ENCODE assay signal across 10 cellular contexts in genomic region chr19:5567360-5567970, GRCh38. TPM values are rescaled to one million over a fixed set of nuclear protein-coding genes. Genes with fewer than 3 reads are reported as not detected.
DNase-seq lines count a peak whose midpoint lies in the region; ATAC-seq and TF ChIP-seq lines count a peak whose summit lies in the region.
"Had no signal": no experiment of that assay in that cellular context is flagged by ENCODE, and none has a peak within 500 bp of the region (broad histone marks: within the 10 kb centered on the region; RNA-seq: fewer than 3 reads in every experiment).

TINCR (minus strand) TSS chr19:5567953.

- H3K9me3 Mint-ChIP-seq in Caco-2 (ENCODE audit: unreplicated experiment), result peaks cover 2% of the 10 kb centered on the region
- peaks cover 4% of the 10 kb centered on the region for H3K9me3 Mint-ChIP-seq in nephron
- H3K9me3 Mint-ChIP-seq in activated naive CD8-positive, alpha-beta T cell treated with anti-CD3 and anti-CD28 coated beads for 36 hours, result no peaks in the 10 kb centered on the region

- H3K36me3 Mint-ChIP-seq in Caco-2 (ENCODE audit: insufficient read depth, unreplicated experiment) (peaks cover 6% of the 10 kb centered on the region), nephron (ENCODE audit: low read depth) (no peaks in the 10 kb centered on the region)
- no peaks in the 10 kb centered on the region for H3K36me3 Mint-ChIP-seq in activated naive CD8-positive, alpha-beta T cell treated with anti-CD3 and anti-CD28 coated beads for 36 hours

- no peak for TF ChIP-seq POLR2A in IMR-90 (IDR thresholded peaks at IDR 0.05; ENCODE audit: low read depth, low read length)

- no peaks in the 10 kb centered on the region for H4K20me1 ChIP-seq in IMR-90 (ENCODE audit: insufficient read depth, low read length)

- in situ Hi-C loops in IMR-90 (cut with MboI; ENCODE audit: low sequenced_read_pairs), result no loop called here

- POLR2A ChIA-PET in Caco-2 (lab: Charles Lee) (no interaction called here), IMR-90 (lab: Charles Lee; ENCODE audit: unreplicated experiment) (no interaction called here)

- H3K9me1 ChIP-seq in IMR-90 (ENCODE audit: insufficient read depth, low read length), result no peaks in the 10 kb centered on the region

- peak within 1 kb of the TSS; percentile 40 for H3K4me2 ChIP-seq in IMR-90 (ENCODE audit: low read depth, low read length)

- intact Hi-C loops in Caco-2 (cut with micrococcal nuclease; ENCODE audit: unreplicated experiment) (no loop called here), IMR-90 (cut with micrococcal nuclease) (no loop called here)

- no peak within 1 kb of the TSS for H4K8ac ChIP-seq in IMR-90 (ENCODE audit: low read depth in 2 of 2, low read length in 2 of 2)

- TF ChIP-seq CTCF in Caco-2 (IDR thresholded peaks at IDR 0.05; ENCODE audit: insufficient read depth in 1 of 2, low read depth in 1 of 2, low read length in 1 of 2, severe bottlenecking in 1 of 2, unreplicated experiment in 1 of 2), result peak; percentile 38 to 50
- TF ChIP-seq CTCF in IMR-90 (conservative IDR thresholded peaks at IDR 0.05; ENCODE audit: low read depth, low read length), result 0 out of 2 replicates have a peak, but pooled peaks have one; percentile 9
- peak; percentile 17 to 39 (median 21) for TF ChIP-seq CTCF in nephron (IDR thresholded peaks at IDR 0.05; ENCODE audit: unreplicated experiment in 3 of 3)

- H3K4ac ChIP-seq in IMR-90 (ENCODE audit: low read depth, low read length), result no peak within 1 kb of the TSS

- H3K36me3 ChIP-seq in Caco-2 (ENCODE audit: control insufficient read depth, insufficient read depth, low read length) (no peaks in the 10 kb centered on the region), IMR-90 (ENCODE audit: control insufficient read depth, insufficient read depth, low read length) (no peaks in the 10 kb centered on the region)
- H3K36me3 ChIP-seq: tibial artery had no signal

- ATAC-seq in IMR-90 (ENCODE audit: low read depth) (peak; percentile 38; the same call in 1 of the 2 replicates), esophagus mucosa (peak; percentile 23), GM18520 (IDR thresholded peaks at IDR 0.05; ENCODE audit: unreplicated experiment) (no peak)

- DNase-seq in Caco-2 (peak in 1 of 2 experiments; percentile 56), IMR-90 (no peak), NCI-H526 treated with DMSO at 0.1 percent for 48 hours (lab: John Stamatoyannopoulos, UW) (no peak), 8988T (no peak)
- DNase-seq in activated naive CD8-positive, alpha-beta T cell treated with anti-CD3 and anti-CD28 coated beads for 36 hours, result no peak
- DNase-seq: tibial artery had no signal

- no peak within 1 kb of the TSS for H2BK15ac ChIP-seq in IMR-90 (ENCODE audit: low read depth, low read length)

- no peak for TF ChIP-seq RAD21 in IMR-90 (IDR thresholded peaks at IDR 0.05; ENCODE audit: low read length)

- no peaks in the 10 kb centered on the region for H3K79me1 ChIP-seq in IMR-90 (ENCODE audit: low read depth in 1 of 2, low read length in 2 of 2)

- CTCF ChIA-PET in Caco-2 (lab: Charles Lee), result interaction anchor here (0.6 to 1.0 kb wide), 4 partner anchors 20 to 776 kb away, joined by 3 to 7 read pairs (median 4); partner anchors contain the start of gene FEM1A
- CTCF ChIA-PET in IMR-90 (lab: Yijun Ruan, JAX), result no interaction called here

- H2AK5ac ChIP-seq in IMR-90 (ENCODE audit: low read depth, low read length), result no peak within 1 kb of the TSS

- H3K9me3 ChIP-seq in Caco-2, result no peaks in the 10 kb centered on the region
- H3K9me3 ChIP-seq in IMR-90 (ENCODE audit: control insufficient read depth, insufficient read depth, low read length), result 0 out of 2 replicates have a peak, but pooled peaks cover 1% of the 10 kb centered on the region

- H3K4me3 ChIP-seq in Caco-2 (ENCODE audit: low read depth, low read length) (peak within 1 kb of the TSS; percentile 61), IMR-90 (ENCODE audit: insufficient read depth, low read depth, low read length) (peak within 1 kb of the TSS; percentile 16; the same call in 1 of the 2 replicates)
- H3K4me3 ChIP-seq: tibial artery had no signal

- no peak within 1 kb of the TSS for H3K27ac ChIP-seq in IMR-90 (ENCODE audit: insufficient read depth, low read length)
- H3K27ac ChIP-seq: tibial artery had no signal

- H2BK120ac ChIP-seq in IMR-90 (ENCODE audit: low read depth, low read length), result no peak within 1 kb of the TSS

- no peak within 1 kb of the TSS for H4K91ac ChIP-seq in IMR-90 (ENCODE audit: insufficient read depth, low read depth, low read length)

- H3K14ac ChIP-seq in IMR-90 (replicated peaks; ENCODE audit: low read depth, low read length), result no peak within 1 kb of the TSS

- H3K4me3 Mint-ChIP-seq in Caco-2 (ENCODE audit: unreplicated experiment) (peak within 1 kb of the TSS; percentile 54), nephron (no peak within 1 kb of the TSS)
- H3K4me3 Mint-ChIP-seq in activated naive CD8-positive, alpha-beta T cell treated with anti-CD3 and anti-CD28 coated beads for 36 hours, result no peak within 1 kb of the TSS

- H2AFZ ChIP-seq in IMR-90 (replicated peaks; ENCODE audit: low read length, poor library complexity), result peak within 1 kb of the TSS; percentile 58

- H2BK20ac ChIP-seq in IMR-90 (ENCODE audit: low read depth, low read length), result no peak within 1 kb of the TSS

- no TSS peak for BruUV-seq in Caco-2 (replicated peaks; lab: Mats Ljungman, UMichigan)
- BruUV-seq in IMR-90 (replicated peaks; lab: Mats Ljungman, UMichigan), result no TSS peak

- H3K27me3 Mint-ChIP-seq in Caco-2 (ENCODE audit: insufficient read depth, unreplicated experiment) (no peaks in the 10 kb centered on the region), nephron (ENCODE audit: low read depth) (peaks cover 44% of the 10 kb centered on the region)
- H3K27me3 Mint-ChIP-seq in activated naive CD8-positive, alpha-beta T cell treated with anti-CD3 and anti-CD28 coated beads for 36 hours, result peaks cover 32% of the 10 kb centered on the region

- no peak within 1 kb of the TSS for H3K56ac ChIP-seq in IMR-90 (ENCODE audit: extremely low read depth, insufficient read depth, low read length)

- H2BK5ac ChIP-seq in IMR-90 (ENCODE audit: low read depth, low read length, poor library complexity, severe bottlenecking), result no peak within 1 kb of the TSS

- no peak within 1 kb of the TSS; the same call in 1 of the 2 replicates for H3K23ac ChIP-seq in IMR-90 (ENCODE audit: low read depth, low read length)

- H3K9ac ChIP-seq in IMR-90 (ENCODE audit: low read depth, low read length), result no peak within 1 kb of the TSS

- no peak within 1 kb of the TSS for H4K5ac ChIP-seq in IMR-90 (ENCODE audit: low read depth, low read length)

- dilution Hi-C loops in IMR-90 (cut with HindIII; ENCODE audit: low sequenced_read_pairs, unreplicated experiment), result no loop called here

- H3K27me3 ChIP-seq in Caco-2 (replicated peaks; ENCODE audit: control insufficient read depth, insufficient read depth, low read length) (no peaks in the 10 kb centered on the region), IMR-90 (ENCODE audit: control insufficient read depth, insufficient read depth, low read length) (peaks cover 33% of the 10 kb centered on the region)

- H2AK9ac ChIP-seq in IMR-90 (replicated peaks; ENCODE audit: low read depth, low read length, poor library complexity), result no peak within 1 kb of the TSS

- WGBS in IMR-90 (ENCODE audit: extremely low coverage in 2 of 2, insufficient read length in 1 of 2), 2 experiments, result 13% methylated on average over 22 of the region's 63 CpGs; no CpG with 5 or more reads in 1 of the 2 experiments

- H3K4me1 Mint-ChIP-seq in Caco-2 (ENCODE audit: low read depth, unreplicated experiment) (peaks cover 5% of the 10 kb centered on the region), nephron (no peaks in the 10 kb centered on the region)
- H3K4me1 Mint-ChIP-seq in activated naive CD8-positive, alpha-beta T cell treated with anti-CD3 and anti-CD28 coated beads for 36 hours, result no peaks in the 10 kb centered on the region

- H3K27ac Mint-ChIP-seq in Caco-2 (ENCODE audit: unreplicated experiment), result no peak within 1 kb of the TSS
- H3K27ac Mint-ChIP-seq in nephron, result no peak within 1 kb of the TSS
- H3K27ac Mint-ChIP-seq in activated naive CD8-positive, alpha-beta T cell treated with anti-CD3 and anti-CD28 coated beads for 36 hours, result no peak within 1 kb of the TSS
- H3K27ac Mint-ChIP-seq: brain had no signal

- H3K4me1 ChIP-seq in Caco-2 (peaks cover 8% of the 10 kb centered on the region), IMR-90 (ENCODE audit: control insufficient read depth, insufficient read depth, low read length) (peaks cover 2% of the 10 kb centered on the region; the same call in 1 of the 2 replicates)

- no peak within 1 kb of the TSS for H3K18ac ChIP-seq in IMR-90 (ENCODE audit: low read depth, low read length)

TF ChIP-seq in IMR-90, 13 proteins besides CTCF, POLR2A, EP300 and RAD21:
- no peak for TF ChIP-seq BHLHE40 (IDR thresholded peaks at IDR 0.05; ENCODE audit: low read depth, low read length)
- no peak for TF ChIP-seq FOS (IDR thresholded peaks at IDR 0.05; ENCODE audit: low read depth, low read length)
- no peak for TF ChIP-seq RCOR1 (IDR thresholded peaks at IDR 0.05; ENCODE audit: insufficient replicate concordance, low read length)
- no peak for TF ChIP-seq ELK1 (IDR thresholded peaks at IDR 0.05; ENCODE audit: borderline replicate concordance, low read depth, low read length)

RNA-seq across cellular contexts. Expression of gene TINCR, which starts in this region (rescaled TPM):
- total RNA-seq in Caco-2 (2022) (3.8 and 4.1 TPM in 2 replicates), IMR-90 (2012; rRNA removed) (not detected in 2 replicates), esophagus mucosa (29.7 TPM)
- polyA plus RNA-seq in IMR-90 (2012; rRNA removed), result 0.03 and 0.05 TPM in 2 replicates
- polyA plus RNA-seq in IMR-90 (2012; cell fraction: cytosol; rRNA removed), result 0.03 TPM in 1 of 2 replicates, not detected in the other
- 0.14 and 0.30 TPM in 2 replicates for polyA plus RNA-seq in IMR-90 (2012; cell fraction: nucleus; rRNA removed; ENCODE audit: low replicate concordance)
- total RNA-seq in activated naive CD8-positive, alpha-beta T cell treated with anti-CD3 and anti-CD28 coated beads for 36 hours, result under 1 TPM; 0.29 to 0.34 TPM

Comparison
In these comparisons a context has a peak if more than half of its experiments do, and no peak if none do; other contexts are left out.
1. Peak in ATAC-seq, H3K4me3 ChIP-seq and H3K4me2 ChIP-seq in IMR-90; RNA of the gene not detected or under 1 TPM.